1 cellular context compared by ENCODE assay signal in the genomic region with DNA sequence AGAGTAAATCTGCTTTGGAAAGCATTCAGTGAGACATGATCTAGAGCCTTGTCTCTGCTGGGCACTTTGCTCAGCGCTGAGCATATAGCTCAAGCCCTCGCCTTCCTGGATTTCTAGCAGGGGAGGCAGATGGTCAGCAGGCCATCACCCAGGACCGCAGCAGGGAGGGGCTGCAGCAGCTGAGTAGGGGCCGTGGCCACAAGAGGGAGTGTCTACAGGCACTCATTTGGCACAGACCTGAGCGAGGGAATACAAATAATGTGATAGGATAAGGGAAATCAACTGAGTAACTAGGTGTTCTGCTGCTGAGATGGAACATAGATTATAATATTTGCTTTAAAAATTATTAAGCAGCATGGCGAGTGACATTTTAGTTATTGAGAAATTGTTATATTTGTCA.
TF ChIP-seq lines count a peak whose summit lies in the region.

No MANE protein-coding gene starts in this region.

TF ChIP-seq in HCT116, 20 proteins besides CTCF, POLR2A, EP300 and RAD21 (continued from another document):
- no peak for TF ChIP-seq CBX3 (IDR thresholded peaks at IDR 0.05; ENCODE audit: low read depth)
- TF ChIP-seq, protein P1, sequence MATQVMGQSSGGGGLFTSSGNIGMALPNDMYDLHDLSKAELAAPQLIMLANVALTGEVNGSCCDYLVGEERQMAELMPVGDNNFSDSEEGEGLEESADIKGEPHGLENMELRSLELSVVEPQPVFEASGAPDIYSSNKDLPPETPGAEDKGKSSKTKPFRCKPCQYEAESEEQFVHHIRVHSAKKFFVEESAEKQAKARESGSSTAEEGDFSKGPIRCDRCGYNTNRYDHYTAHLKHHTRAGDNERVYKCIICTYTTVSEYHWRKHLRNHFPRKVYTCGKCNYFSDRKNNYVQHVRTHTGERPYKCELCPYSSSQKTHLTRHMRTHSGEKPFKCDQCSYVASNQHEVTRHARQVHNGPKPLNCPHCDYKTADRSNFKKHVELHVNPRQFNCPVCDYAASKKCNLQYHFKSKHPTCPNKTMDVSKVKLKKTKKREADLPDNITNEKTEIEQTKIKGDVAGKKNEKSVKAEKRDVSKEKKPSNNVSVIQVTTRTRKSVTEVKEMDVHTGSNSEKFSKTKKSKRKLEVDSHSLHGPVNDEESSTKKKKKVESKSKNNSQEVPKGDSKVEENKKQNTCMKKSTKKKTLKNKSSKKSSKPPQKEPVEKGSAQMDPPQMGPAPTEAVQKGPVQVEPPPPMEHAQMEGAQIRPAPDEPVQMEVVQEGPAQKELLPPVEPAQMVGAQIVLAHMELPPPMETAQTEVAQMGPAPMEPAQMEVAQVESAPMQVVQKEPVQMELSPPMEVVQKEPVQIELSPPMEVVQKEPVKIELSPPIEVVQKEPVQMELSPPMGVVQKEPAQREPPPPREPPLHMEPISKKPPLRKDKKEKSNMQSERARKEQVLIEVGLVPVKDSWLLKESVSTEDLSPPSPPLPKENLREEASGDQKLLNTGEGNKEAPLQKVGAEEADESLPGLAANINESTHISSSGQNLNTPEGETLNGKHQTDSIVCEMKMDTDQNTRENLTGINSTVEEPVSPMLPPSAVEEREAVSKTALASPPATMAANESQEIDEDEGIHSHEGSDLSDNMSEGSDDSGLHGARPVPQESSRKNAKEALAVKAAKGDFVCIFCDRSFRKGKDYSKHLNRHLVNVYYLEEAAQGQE (IDR thresholded peaks at IDR 0.05; ENCODE audit: low read depth): no peak
- TF ChIP-seq SIN3A (IDR thresholded peaks at IDR 0.05; ENCODE audit: low read depth): no peak
- TF ChIP-seq SP1 (IDR thresholded peaks at IDR 0.05; ENCODE audit: low read depth): no peak
- no peak for TF ChIP-seq EZH2phosphoT487 (IDR thresholded peaks at IDR 0.05; ENCODE audit: borderline replicate concordance)
- no peak for TF ChIP-seq CEBPB (IDR thresholded peaks at IDR 0.05; ENCODE audit: low read depth)
- TF ChIP-seq, protein P2, sequence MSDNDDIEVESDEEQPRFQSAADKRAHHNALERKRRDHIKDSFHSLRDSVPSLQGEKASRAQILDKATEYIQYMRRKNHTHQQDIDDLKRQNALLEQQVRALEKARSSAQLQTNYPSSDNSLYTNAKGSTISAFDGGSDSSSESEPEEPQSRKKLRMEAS (IDR thresholded peaks at IDR 0.05): no peak
- TF ChIP-seq ZFX (IDR thresholded peaks at IDR 0.05): no peak
- TF ChIP-seq ZNF274 (IDR thresholded peaks at IDR 0.05; ENCODE audit: low read depth, low read length): no peak
- TF ChIP-seq YY1 (IDR thresholded peaks at IDR 0.05; ENCODE audit: extremely low read depth, insufficient replicate concordance, low read depth, low read length): no peak
- TF ChIP-seq FOSL1 (IDR thresholded peaks at IDR 0.05; ENCODE audit: low read depth): no peak
- no peak for TF ChIP-seq EGR1 (IDR thresholded peaks at IDR 0.05; ENCODE audit: low read depth)
- TF ChIP-seq TCF7L2 (IDR thresholded peaks at IDR 0.05; ENCODE audit: borderline replicate concordance, extremely low read depth, insufficient read depth, insufficient read length): no peak
- TF ChIP-seq SRF (IDR thresholded peaks at IDR 0.05; ENCODE audit: low read depth): no peak
- TF ChIP-seq JUND (IDR thresholded peaks at IDR 0.05): no peak
